8 cellular contexts compared by ENCODE assay signal in the genomic region with DNA sequence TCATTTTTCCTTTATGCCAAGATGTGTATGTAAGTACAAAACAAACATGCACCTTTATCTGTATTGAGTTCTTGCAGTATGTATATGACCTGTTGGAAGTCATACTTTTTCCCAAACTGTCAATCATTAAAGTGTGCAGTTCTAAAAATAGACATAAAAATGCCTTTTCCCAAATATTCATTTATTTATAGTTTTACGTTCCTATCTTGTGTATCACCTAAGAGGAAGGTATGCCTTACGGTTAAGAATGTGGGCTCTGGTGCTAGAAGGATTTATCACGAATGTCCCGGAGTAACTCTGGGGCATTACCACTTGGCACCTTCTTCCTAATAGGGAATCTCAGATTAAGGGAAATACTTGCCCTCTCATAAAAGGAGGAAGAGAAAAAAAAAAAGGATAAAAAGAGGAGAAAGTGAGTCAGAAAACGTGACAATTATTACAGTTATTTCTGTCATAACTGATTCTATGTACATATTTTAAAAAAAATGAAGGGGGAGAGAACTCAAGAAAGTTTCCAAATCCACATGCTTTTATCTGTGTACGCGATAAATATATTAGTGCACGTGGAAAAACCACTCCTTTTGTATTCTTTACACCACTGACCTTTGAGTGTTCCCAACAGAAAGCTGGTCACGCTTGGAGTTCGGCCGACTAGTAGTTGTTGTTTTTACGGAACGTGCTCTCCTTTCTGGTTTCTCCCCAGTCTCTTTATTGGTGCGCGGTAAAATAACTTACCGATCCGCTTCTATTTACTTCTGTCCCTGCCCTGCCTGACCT. TPM values are rescaled to one million over a fixed set of nuclear protein-coding genes. Genes with fewer than 3 reads are reported as not detected.
DNase-seq lines count a peak whose midpoint lies in the region; ATAC-seq and TF ChIP-seq lines count a peak whose summit lies in the region.

No MANE protein-coding gene starts in this region.

- POLR2A ChIA-PET in naive thymus-derived CD8-positive, alpha-beta T cell (lab: Charles Lee), result interaction anchor here (0.8 to 4.5 kb wide), 6 partner anchors 58 to 1692 kb away, joined by 4 to 66 read pairs (median 21); partner anchors contain the start of genes NAGK, NFU1, PAIP2B and ZNF638

- H3K4me3 Mint-ChIP-seq in activated T-cell treated with anti-CD3 and anti-CD28 coated beads, Interleukin-2, amount 50 U/mL, for 24 hours, result no peak overlapping the region
- no peak overlapping the region for H3K4me3 Mint-ChIP-seq in naive thymus-derived CD8-positive, alpha-beta T cell

- ATAC-seq in GM18517 (IDR thresholded peaks at IDR 0.05; ENCODE audit: unreplicated experiment), result peak; percentile 3
- no peak for ATAC-seq in GM19463 (IDR thresholded peaks at IDR 0.05; ENCODE audit: unreplicated experiment)
- ATAC-seq in naive thymus-derived CD8-positive, alpha-beta T cell, result no peak

- peaks cover 27% of the 10 kb centered on the region for H3K36me3 Mint-ChIP-seq in activated T-cell treated with anti-CD3 and anti-CD28 coated beads, Interleukin-2, amount 50 U/mL, for 24 hours (ENCODE audit: low read depth)
- peaks cover 0 to 13% (median 0%) of the 10 kb centered on the region in 3 donors for H3K36me3 Mint-ChIP-seq in naive thymus-derived CD8-positive, alpha-beta T cell

- intact Hi-C loops in sigmoid colon (cut with DNase I), result no loop called here

- no peak for TF ChIP-seq CTCF in fibroblast of lung (conservative IDR thresholded peaks at IDR 0.05 in 1 of 2, IDR thresholded peaks at IDR 0.05 in 1 of 2; ENCODE audit: low read depth in 1 of 2, low read length in 2 of 2)
- TF ChIP-seq CTCF in sigmoid colon (IDR thresholded peaks at IDR 0.05), result no peak

- WGBS in sigmoid colon, 2 donors, result 1 to 4% methylated on average over 17 of the region's 17 CpGs

- no peak overlapping the region for H3K27ac Mint-ChIP-seq in activated T-cell treated with anti-CD3 and anti-CD28 coated beads, Interleukin-2, amount 50 U/mL, for 24 hours
- peak overlapping the region in 1 of 10 donors; percentile 73 for H3K27ac Mint-ChIP-seq in naive thymus-derived CD8-positive, alpha-beta T cell

- no peaks in the 10 kb centered on the region for H4K20me1 ChIP-seq in fibroblast of lung (ENCODE audit: control insufficient read depth, extremely low read depth, insufficient read depth, low read length)

- H3K4me1 Mint-ChIP-seq in activated T-cell treated with anti-CD3 and anti-CD28 coated beads, Interleukin-2, amount 50 U/mL, for 24 hours (ENCODE audit: low read depth), result peaks cover 19% of the 10 kb centered on the region
- peaks cover 7 to 27% (median 19%) of the 10 kb centered on the region in 4 donors for H3K4me1 Mint-ChIP-seq in naive thymus-derived CD8-positive, alpha-beta T cell

- no peaks in the 10 kb centered on the region for H3K9me3 ChIP-seq in fibroblast of lung (ENCODE audit: control insufficient read depth, insufficient read depth, low read depth, low read length)
- H3K9me3 ChIP-seq in sigmoid colon, result no peaks in the 10 kb centered on the region

- peaks cover 5% of the 10 kb centered on the region for H3K4me1 ChIP-seq in fibroblast of lung (ENCODE audit: control insufficient read depth, extremely low read depth, insufficient read depth, low read length)
- H3K4me1 ChIP-seq in sigmoid colon, result peaks cover 0 to 37% (median 29%) of the 10 kb centered on the region in 4 donors

- TF ChIP-seq POLR2A in sigmoid colon (IDR thresholded peaks at IDR 0.05), result no peak

- no peak for TF ChIP-seq EP300 in sigmoid colon (IDR thresholded peaks at IDR 0.05)

- peaks cover 40% of the 10 kb centered on the region for H3K79me2 ChIP-seq in fibroblast of lung (ENCODE audit: control insufficient read depth, insufficient read depth, low read length)

- peak overlapping the region; percentile 89 for H3K9ac ChIP-seq in fibroblast of lung (ENCODE audit: insufficient read depth, low read length)

- peak; percentile 40 for DNase-seq in NCI-H82 (lab: John Stamatoyannopoulos, UW)
- DNase-seq in fibroblast of lung (ENCODE audit: low read depth in 2 of 2), result peak in 1 of 2 donors; percentile 48
- no peak for DNase-seq in sigmoid colon
- no peak for DNase-seq in activated T-cell treated with anti-CD3 and anti-CD28 coated beads, Interleukin-2, amount 50 U/mL, for 24 hours
- DNase-seq in SIG-M5 (lab: John Stamatoyannopoulos, UW), result no peak
- no peak for DNase-seq in naive thymus-derived CD8-positive, alpha-beta T cell

- H2AFZ ChIP-seq in fibroblast of lung (ENCODE audit: low read length), result peak overlapping the region; percentile 90

- H3K27me3 Mint-ChIP-seq in activated T-cell treated with anti-CD3 and anti-CD28 coated beads, Interleukin-2, amount 50 U/mL, for 24 hours, result no peaks in the 10 kb centered on the region
- no peaks in the 10 kb centered on the region for H3K27me3 Mint-ChIP-seq in naive thymus-derived CD8-positive, alpha-beta T cell

- H3K27me3 ChIP-seq in fibroblast of lung (ENCODE audit: control insufficient read depth, insufficient read depth, low read length), result no peaks in the 10 kb centered on the region
- H3K27me3 ChIP-seq in sigmoid colon, result no peaks in the 10 kb centered on the region

- H3K27ac ChIP-seq in fibroblast of lung (ENCODE audit: insufficient read depth, low read length) (peak overlapping the region; percentile 87), sigmoid colon (peak overlapping the region; percentile 88 to 95 (median 92))

- H3K36me3 ChIP-seq in fibroblast of lung (ENCODE audit: control insufficient read depth, insufficient read depth, low read length) (peaks cover 2% of the 10 kb centered on the region), sigmoid colon (peaks cover 0 to 14% (median 2%) of the 10 kb centered on the region in 4 donors)

- peak overlapping the region; percentile 89 for H3K4me2 ChIP-seq in fibroblast of lung (ENCODE audit: extremely low read depth, insufficient read depth, low read length)

- H3K9me3 Mint-ChIP-seq in activated T-cell treated with anti-CD3 and anti-CD28 coated beads, Interleukin-2, amount 50 U/mL, for 24 hours, result no peaks in the 10 kb centered on the region
- H3K9me3 Mint-ChIP-seq in naive thymus-derived CD8-positive, alpha-beta T cell, result no peaks in the 10 kb centered on the region

- H3K4me3 ChIP-seq in fibroblast of lung (replicated peaks in 1 of 4; ENCODE audit: control extremely low read depth in 1 of 4, insufficient read depth in 1 of 4, low read depth in 3 of 4, low read length in 4 of 4), result peak overlapping the region; percentile 54 to 99 (median 82)
- H3K4me3 ChIP-seq in sigmoid colon, result peak overlapping the region; percentile 68 to 87 (median 80)

RNA-seq across cellular contexts. Expression of gene MCEE, which starts 0.7 kb away (rescaled TPM):
- total RNA-seq in fibroblast of lung, result 13.4 and 18.8 TPM in 2 replicates
- 10.3 and 18.8 TPM in 2 replicates for polyA plus RNA-seq in fibroblast of lung
- polyA plus RNA-seq in fibroblast of lung (2012), result 11.0 and 18.8 TPM in 2 replicates
- polyA minus RNA-seq in fibroblast of lung (ENCODE audit: low replicate concordance), result 1.1 TPM in 1 of 2 replicates, not detected in the other
- 10 to 100 TPM in 3 of 4 donors, 1 to 10 TPM in 1; 8.1 to 23.5 (median 15.5) TPM for total RNA-seq in sigmoid colon
- 10 to 100 TPM; 14.6 to 46.2 (median 43.2) TPM for polyA plus RNA-seq in sigmoid colon
- 10 to 100 TPM; 19.0 to 21.2 TPM for total RNA-seq in naive thymus-derived CD8-positive, alpha-beta T cell
- 10 to 100 TPM; 20.9 to 25.1 (median 22.2) TPM for polyA plus RNA-seq in naive thymus-derived CD8-positive, alpha-beta T cell

RNA-seq across cellular contexts. Expression of gene MPHOSPH10, which starts 1.1 kb away (rescaled TPM):
- total RNA-seq in fibroblast of lung, result 14.7 and 19.3 TPM in 2 replicates
- polyA plus RNA-seq in fibroblast of lung, result 23.8 and 26.2 TPM in 2 replicates
- polyA plus RNA-seq in fibroblast of lung (2012), result 19.6 and 21.4 TPM in 2 replicates
- polyA minus RNA-seq in fibroblast of lung (ENCODE audit: low replicate concordance), result 0.27 and 0.78 TPM in 2 replicates
- 10 to 100 TPM; 21.0 to 27.1 (median 24.0) TPM for total RNA-seq in sigmoid colon
- 10 to 100 TPM; 11.1 to 19.4 (median 15.0) TPM for polyA plus RNA-seq in sigmoid colon
- 10 to 100 TPM; 55.7 to 58.6 TPM for total RNA-seq in naive thymus-derived CD8-positive, alpha-beta T cell
- 10 to 100 TPM; 21.5 to 33.6 (median 24.1) TPM for polyA plus RNA-seq in naive thymus-derived CD8-positive, alpha-beta T cell
